Comparison of ENCODE assay signal across 1 cellular context in genomic region chr1:30889506-30889905, GRCh38.
TF ChIP-seq lines count a peak whose summit lies in the region.

No MANE protein-coding gene starts in this region.

TF ChIP-seq in IMR-90, 13 proteins besides CTCF, POLR2A, EP300 and RAD21 (continued from another document):
- TF ChIP-seq, protein P1, sequence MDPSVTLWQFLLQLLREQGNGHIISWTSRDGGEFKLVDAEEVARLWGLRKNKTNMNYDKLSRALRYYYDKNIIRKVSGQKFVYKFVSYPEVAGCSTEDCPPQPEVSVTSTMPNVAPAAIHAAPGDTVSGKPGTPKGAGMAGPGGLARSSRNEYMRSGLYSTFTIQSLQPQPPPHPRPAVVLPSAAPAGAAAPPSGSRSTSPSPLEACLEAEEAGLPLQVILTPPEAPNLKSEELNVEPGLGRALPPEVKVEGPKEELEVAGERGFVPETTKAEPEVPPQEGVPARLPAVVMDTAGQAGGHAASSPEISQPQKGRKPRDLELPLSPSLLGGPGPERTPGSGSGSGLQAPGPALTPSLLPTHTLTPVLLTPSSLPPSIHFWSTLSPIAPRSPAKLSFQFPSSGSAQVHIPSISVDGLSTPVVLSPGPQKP (IDR thresholded peaks at IDR 0.05; ENCODE audit: borderline replicate concordance, low read depth, low read length): no peak
- TF ChIP-seq BHLHE40 (IDR thresholded peaks at IDR 0.05; ENCODE audit: low read depth, low read length) (no peak), MXI1 (IDR thresholded peaks at IDR 0.05; ENCODE audit: borderline replicate concordance, low read depth, low read length) (no peak), RCOR1 (IDR thresholded peaks at IDR 0.05; ENCODE audit: insufficient replicate concordance, low read length) (no peak), MAZ (IDR thresholded peaks at IDR 0.05; ENCODE audit: borderline replicate concordance, low read depth, low read length) (no peak), RFX5 (IDR thresholded peaks at IDR 0.05; ENCODE audit: low read depth, low read length) (no peak), CHD1 (IDR thresholded peaks at IDR 0.05; ENCODE audit: low read depth, low read length) (no peak), SMC3 (IDR thresholded peaks at IDR 0.05; ENCODE audit: low read depth, low read length) (no peak), CEBPB (IDR thresholded peaks at IDR 0.05; ENCODE audit: low read depth, low read length) (no peak), NFE2L2 (IDR thresholded peaks at IDR 0.05; ENCODE audit: low read depth, low read length) (no peak), FOS (IDR thresholded peaks at IDR 0.05; ENCODE audit: low read depth, low read length) (no peak)
- TF ChIP-seq, protein P2, sequence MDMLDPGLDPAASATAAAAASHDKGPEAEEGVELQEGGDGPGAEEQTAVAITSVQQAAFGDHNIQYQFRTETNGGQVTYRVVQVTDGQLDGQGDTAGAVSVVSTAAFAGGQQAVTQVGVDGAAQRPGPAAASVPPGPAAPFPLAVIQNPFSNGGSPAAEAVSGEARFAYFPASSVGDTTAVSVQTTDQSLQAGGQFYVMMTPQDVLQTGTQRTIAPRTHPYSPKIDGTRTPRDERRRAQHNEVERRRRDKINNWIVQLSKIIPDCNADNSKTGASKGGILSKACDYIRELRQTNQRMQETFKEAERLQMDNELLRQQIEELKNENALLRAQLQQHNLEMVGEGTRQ (IDR thresholded peaks at IDR 0.05; ENCODE audit: low read depth, low read length): no peak
